In the genomic region with DNA sequence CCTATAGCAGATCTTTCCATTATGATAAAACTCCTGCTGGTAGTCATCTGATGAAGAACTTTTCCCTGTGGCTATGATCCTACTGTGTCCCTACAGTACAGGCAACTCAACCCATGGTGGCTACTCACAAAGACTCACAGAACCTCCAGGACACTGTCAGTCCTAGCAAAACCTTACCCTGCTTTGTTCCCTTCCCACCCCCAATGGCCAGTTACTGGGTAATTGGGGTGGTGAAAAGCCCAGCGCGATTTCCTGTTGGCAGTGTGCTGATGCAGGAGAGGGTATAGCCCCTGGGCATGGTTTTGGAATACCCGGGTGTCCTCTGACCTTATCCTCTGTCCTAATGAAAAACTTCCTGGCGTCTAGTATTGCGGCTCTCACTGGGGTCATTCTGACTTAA, we compare ENCODE assay signal across 1 cellular context.
TF ChIP-seq lines count a peak whose summit lies in the region.

No MANE protein-coding gene starts in this region.

TF ChIP-seq in GM12878, 131 proteins besides CTCF, POLR2A, EP300 and RAD21:
- no peak for TF ChIP-seq ZNF274 (IDR thresholded peaks at IDR 0.05; ENCODE audit: insufficient read depth, insufficient read length)
- TF ChIP-seq YBX1 (IDR thresholded peaks at IDR 0.05) = no peak
- no peak for TF ChIP-seq CHD2 (IDR thresholded peaks at IDR 0.05; ENCODE audit: borderline replicate concordance, low read depth, low read length)
- TF ChIP-seq, protein P1, sequence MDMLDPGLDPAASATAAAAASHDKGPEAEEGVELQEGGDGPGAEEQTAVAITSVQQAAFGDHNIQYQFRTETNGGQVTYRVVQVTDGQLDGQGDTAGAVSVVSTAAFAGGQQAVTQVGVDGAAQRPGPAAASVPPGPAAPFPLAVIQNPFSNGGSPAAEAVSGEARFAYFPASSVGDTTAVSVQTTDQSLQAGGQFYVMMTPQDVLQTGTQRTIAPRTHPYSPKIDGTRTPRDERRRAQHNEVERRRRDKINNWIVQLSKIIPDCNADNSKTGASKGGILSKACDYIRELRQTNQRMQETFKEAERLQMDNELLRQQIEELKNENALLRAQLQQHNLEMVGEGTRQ (IDR thresholded peaks at IDR 0.05; ENCODE audit: borderline replicate concordance, low read depth, low read length) = no peak
- no peak for TF ChIP-seq RBBP5 (conservative IDR thresholded peaks at IDR 0.05)
- no peak for TF ChIP-seq CHD4 (IDR thresholded peaks at IDR 0.05)
- TF ChIP-seq TAF1 (IDR thresholded peaks at IDR 0.05; ENCODE audit: borderline replicate concordance, low read depth, low read length) = no peak
- TF ChIP-seq, protein P2, sequence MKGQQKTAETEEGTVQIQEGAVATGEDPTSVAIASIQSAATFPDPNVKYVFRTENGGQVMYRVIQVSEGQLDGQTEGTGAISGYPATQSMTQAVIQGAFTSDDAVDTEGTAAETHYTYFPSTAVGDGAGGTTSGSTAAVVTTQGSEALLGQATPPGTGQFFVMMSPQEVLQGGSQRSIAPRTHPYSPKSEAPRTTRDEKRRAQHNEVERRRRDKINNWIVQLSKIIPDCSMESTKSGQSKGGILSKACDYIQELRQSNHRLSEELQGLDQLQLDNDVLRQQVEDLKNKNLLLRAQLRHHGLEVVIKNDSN (IDR thresholded peaks at IDR 0.05; ENCODE audit: borderline replicate concordance, extremely low read length, insufficient read depth, low read depth, low read length) = no peak
- no peak for TF ChIP-seq CREM (IDR thresholded peaks at IDR 0.05; ENCODE audit: low read depth)
- no peak for TF ChIP-seq NFYA (IDR thresholded peaks at IDR 0.05; ENCODE audit: borderline replicate concordance, low read depth, low read length)
- TF ChIP-seq ASH2L (IDR thresholded peaks at IDR 0.05; ENCODE audit: borderline replicate concordance, low read depth) = no peak
- TF ChIP-seq SIX5 (IDR thresholded peaks at IDR 0.05; ENCODE audit: low read depth, low read length, severe bottlenecking) = no peak
- TF ChIP-seq, protein P3, sequence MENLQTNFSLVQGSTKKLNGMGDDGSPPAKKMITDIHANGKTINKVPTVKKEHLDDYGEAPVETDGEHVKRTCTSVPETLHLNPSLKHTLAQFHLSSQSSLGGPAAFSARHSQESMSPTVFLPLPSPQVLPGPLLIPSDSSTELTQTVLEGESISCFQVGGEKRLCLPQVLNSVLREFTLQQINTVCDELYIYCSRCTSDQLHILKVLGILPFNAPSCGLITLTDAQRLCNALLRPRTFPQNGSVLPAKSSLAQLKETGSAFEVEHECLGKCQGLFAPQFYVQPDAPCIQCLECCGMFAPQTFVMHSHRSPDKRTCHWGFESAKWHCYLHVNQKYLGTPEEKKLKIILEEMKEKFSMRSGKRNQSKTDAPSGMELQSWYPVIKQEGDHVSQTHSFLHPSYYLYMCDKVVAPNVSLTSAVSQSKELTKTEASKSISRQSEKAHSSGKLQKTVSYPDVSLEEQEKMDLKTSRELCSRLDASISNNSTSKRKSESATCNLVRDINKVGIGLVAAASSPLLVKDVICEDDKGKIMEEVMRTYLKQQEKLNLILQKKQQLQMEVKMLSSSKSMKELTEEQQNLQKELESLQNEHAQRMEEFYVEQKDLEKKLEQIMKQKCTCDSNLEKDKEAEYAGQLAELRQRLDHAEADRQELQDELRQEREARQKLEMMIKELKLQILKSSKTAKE (IDR thresholded peaks at IDR 0.05; ENCODE audit: low read depth, poor library complexity, severe bottlenecking) = no peak
- no peak for TF ChIP-seq NBN (IDR thresholded peaks at IDR 0.05)
- TF ChIP-seq MTA3 (IDR thresholded peaks at IDR 0.05; ENCODE audit: borderline replicate concordance, low read length) = no peak
- no peak for TF ChIP-seq POU2F2 (IDR thresholded peaks at IDR 0.05; ENCODE audit: borderline replicate concordance, low read depth, low read length)
- TF ChIP-seq, protein P4, sequence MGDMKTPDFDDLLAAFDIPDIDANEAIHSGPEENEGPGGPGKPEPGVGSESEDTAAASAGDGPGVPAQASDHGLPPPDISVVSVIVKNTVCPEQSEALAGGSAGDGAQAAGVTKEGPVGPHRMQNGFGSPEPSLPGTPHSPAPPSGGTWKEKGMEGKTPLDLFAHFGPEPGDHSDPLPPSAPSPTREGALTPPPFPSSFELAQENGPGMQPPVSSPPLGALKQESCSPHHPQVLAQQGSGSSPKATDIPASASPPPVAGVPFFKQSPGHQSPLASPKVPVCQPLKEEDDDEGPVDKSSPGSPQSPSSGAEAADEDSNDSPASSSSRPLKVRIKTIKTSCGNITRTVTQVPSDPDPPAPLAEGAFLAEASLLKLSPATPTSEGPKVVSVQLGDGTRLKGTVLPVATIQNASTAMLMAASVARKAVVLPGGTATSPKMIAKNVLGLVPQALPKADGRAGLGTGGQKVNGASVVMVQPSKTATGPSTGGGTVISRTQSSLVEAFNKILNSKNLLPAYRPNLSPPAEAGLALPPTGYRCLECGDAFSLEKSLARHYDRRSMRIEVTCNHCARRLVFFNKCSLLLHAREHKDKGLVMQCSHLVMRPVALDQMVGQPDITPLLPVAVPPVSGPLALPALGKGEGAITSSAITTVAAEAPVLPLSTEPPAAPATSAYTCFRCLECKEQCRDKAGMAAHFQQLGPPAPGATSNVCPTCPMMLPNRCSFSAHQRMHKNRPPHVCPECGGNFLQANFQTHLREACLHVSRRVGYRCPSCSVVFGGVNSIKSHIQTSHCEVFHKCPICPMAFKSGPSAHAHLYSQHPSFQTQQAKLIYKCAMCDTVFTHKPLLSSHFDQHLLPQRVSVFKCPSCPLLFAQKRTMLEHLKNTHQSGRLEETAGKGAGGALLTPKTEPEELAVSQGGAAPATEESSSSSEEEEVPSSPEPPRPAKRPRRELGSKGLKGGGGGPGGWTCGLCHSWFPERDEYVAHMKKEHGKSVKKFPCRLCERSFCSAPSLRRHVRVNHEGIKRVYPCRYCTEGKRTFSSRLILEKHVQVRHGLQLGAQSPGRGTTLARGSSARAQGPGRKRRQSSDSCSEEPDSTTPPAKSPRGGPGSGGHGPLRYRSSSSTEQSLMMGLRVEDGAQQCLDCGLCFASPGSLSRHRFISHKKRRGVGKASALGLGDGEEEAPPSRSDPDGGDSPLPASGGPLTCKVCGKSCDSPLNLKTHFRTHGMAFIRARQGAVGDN (IDR thresholded peaks at IDR 0.05) = no peak
- no peak for TF ChIP-seq LARP7 (IDR thresholded peaks at IDR 0.05)
- no peak for TF ChIP-seq CHD1 (IDR thresholded peaks at IDR 0.05; ENCODE audit: low read depth, low read length)
- TF ChIP-seq, protein P5, sequence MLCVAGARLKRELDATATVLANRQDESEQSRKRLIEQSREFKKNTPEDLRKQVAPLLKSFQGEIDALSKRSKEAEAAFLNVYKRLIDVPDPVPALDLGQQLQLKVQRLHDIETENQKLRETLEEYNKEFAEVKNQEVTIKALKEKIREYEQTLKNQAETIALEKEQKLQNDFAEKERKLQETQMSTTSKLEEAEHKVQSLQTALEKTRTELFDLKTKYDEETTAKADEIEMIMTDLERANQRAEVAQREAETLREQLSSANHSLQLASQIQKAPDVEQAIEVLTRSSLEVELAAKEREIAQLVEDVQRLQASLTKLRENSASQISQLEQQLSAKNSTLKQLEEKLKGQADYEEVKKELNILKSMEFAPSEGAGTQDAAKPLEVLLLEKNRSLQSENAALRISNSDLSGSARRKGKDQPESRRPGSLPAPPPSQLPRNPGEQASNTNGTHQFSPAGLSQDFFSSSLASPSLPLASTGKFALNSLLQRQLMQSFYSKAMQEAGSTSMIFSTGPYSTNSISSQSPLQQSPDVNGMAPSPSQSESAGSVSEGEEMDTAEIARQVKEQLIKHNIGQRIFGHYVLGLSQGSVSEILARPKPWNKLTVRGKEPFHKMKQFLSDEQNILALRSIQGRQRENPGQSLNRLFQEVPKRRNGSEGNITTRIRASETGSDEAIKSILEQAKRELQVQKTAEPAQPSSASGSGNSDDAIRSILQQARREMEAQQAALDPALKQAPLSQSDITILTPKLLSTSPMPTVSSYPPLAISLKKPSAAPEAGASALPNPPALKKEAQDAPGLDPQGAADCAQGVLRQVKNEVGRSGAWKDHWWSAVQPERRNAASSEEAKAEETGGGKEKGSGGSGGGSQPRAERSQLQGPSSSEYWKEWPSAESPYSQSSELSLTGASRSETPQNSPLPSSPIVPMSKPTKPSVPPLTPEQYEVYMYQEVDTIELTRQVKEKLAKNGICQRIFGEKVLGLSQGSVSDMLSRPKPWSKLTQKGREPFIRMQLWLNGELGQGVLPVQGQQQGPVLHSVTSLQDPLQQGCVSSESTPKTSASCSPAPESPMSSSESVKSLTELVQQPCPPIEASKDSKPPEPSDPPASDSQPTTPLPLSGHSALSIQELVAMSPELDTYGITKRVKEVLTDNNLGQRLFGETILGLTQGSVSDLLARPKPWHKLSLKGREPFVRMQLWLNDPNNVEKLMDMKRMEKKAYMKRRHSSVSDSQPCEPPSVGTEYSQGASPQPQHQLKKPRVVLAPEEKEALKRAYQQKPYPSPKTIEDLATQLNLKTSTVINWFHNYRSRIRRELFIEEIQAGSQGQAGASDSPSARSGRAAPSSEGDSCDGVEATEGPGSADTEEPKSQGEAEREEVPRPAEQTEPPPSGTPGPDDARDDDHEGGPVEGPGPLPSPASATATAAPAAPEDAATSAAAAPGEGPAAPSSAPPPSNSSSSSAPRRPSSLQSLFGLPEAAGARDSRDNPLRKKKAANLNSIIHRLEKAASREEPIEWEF (IDR thresholded peaks at IDR 0.05; ENCODE audit: insufficient replicate concordance, low read depth, low read length) = no peak
TF ChIP-seq in GM12878: peak in this region for 0.
